Comparison of ENCODE assay signal across 13 cellular contexts in genomic region chr11:48019597-48019996, GRCh38. TPM values are rescaled to one million over a fixed set of nuclear protein-coding genes. Genes with fewer than 3 reads are reported as not detected.
A peak's percentile ranks its signal among the peaks of the same experiment; 100 is the strongest.
DNase-seq lines count a peak whose midpoint lies in the region; ATAC-seq and TF ChIP-seq lines count a peak whose summit lies in the region.
"Had no signal": no experiment of that assay in that cellular context is flagged by ENCODE, and none has a peak within 500 bp of the region (broad histone marks: within the 10 kb centered on the region; RNA-seq: fewer than 3 reads in every experiment).

No MANE protein-coding gene starts in this region.

- peaks cover 44% of the 10 kb centered on the region for H3K36me3 Mint-ChIP-seq in T-helper 2 cell treated with Interferon-gamma antibody and Interleukin-4, amounts not matched to agents 5 μg/mL and 100 μg/mL, for 36 hours (ENCODE audit: low read depth)
- H3K36me3 Mint-ChIP-seq in effector memory CD8-positive, alpha-beta T cell (ENCODE audit: insufficient read depth) = peaks cover 31% of the 10 kb centered on the region
- H3K36me3 Mint-ChIP-seq in endothelial cell (ENCODE audit: low read depth, unreplicated experiment) = no peaks in the 10 kb centered on the region

- 73% methylated on average over 8 of the region's 8 CpGs for WGBS in prostate gland

- ATAC-seq in effector memory CD8-positive, alpha-beta T cell (replicated peaks) = no peak
- no peak for ATAC-seq in GM21515 (IDR thresholded peaks at IDR 0.05; ENCODE audit: unreplicated experiment)

- H3K27me3 ChIP-seq in prostate gland (replicated peaks; ENCODE audit: insufficient read depth) = no peaks in the 10 kb centered on the region
- H3K27me3 ChIP-seq: tibial artery had no signal

- no peaks in the 10 kb centered on the region for H3K27me3 Mint-ChIP-seq in T-helper 2 cell treated with Interferon-gamma antibody and Interleukin-4, amounts not matched to agents 5 μg/mL and 100 μg/mL, for 36 hours (ENCODE audit: low read depth)
- no peaks in the 10 kb centered on the region for H3K27me3 Mint-ChIP-seq in effector memory CD8-positive, alpha-beta T cell
- H3K27me3 Mint-ChIP-seq in endothelial cell (ENCODE audit: unreplicated experiment) = peaks cover 3% of the 10 kb centered on the region

- no peaks in the 10 kb centered on the region for H3K9me3 Mint-ChIP-seq in T-helper 2 cell treated with Interferon-gamma antibody and Interleukin-4, amounts not matched to agents 5 μg/mL and 100 μg/mL, for 36 hours
- no peaks in the 10 kb centered on the region for H3K9me3 Mint-ChIP-seq in effector memory CD8-positive, alpha-beta T cell
- H3K9me3 Mint-ChIP-seq in endothelial cell (ENCODE audit: unreplicated experiment) = no peaks in the 10 kb centered on the region

- no peak overlapping the region for H3K4me3 ChIP-seq in prostate gland
- H3K4me3 ChIP-seq: tibial artery had no signal

- H3K4me1 Mint-ChIP-seq in T-helper 2 cell treated with Interferon-gamma antibody and Interleukin-4, amounts not matched to agents 5 μg/mL and 100 μg/mL, for 36 hours (ENCODE audit: low read depth) = peaks cover 71% of the 10 kb centered on the region
- H3K4me1 Mint-ChIP-seq in effector memory CD8-positive, alpha-beta T cell (ENCODE audit: low read depth in 2 of 2) = peaks cover 55 to 67% of the 10 kb centered on the region in 2 donors
- H3K4me1 Mint-ChIP-seq in endothelial cell (ENCODE audit: unreplicated experiment) = peaks cover 16% of the 10 kb centered on the region

- no peaks in the 10 kb centered on the region for H3K4me1 ChIP-seq in prostate gland (replicated peaks)
- H3K4me1 ChIP-seq: tibial artery had no signal

- peak overlapping the region; percentile 9 to 12 for H3K27ac ChIP-seq in prostate gland
- H3K27ac ChIP-seq: tibial artery had no signal

- H3K9me3 ChIP-seq in prostate gland = no peaks in the 10 kb centered on the region
- H3K9me3 ChIP-seq: tibial artery had no signal

- H3K36me3 ChIP-seq in prostate gland = no peaks in the 10 kb centered on the region
- H3K36me3 ChIP-seq: tibial artery had no signal

- H3K4me3 Mint-ChIP-seq in T-helper 2 cell treated with Interferon-gamma antibody and Interleukin-4, amounts not matched to agents 5 μg/mL and 100 μg/mL, for 36 hours = peak overlapping the region; percentile 50
- peak overlapping the region; percentile 58 to 70 for H3K4me3 Mint-ChIP-seq in effector memory CD8-positive, alpha-beta T cell
- H3K4me3 Mint-ChIP-seq in endothelial cell (ENCODE audit: unreplicated experiment) = no peak overlapping the region

- no peak for DNase-seq in T-helper 2 cell treated with Interferon-gamma antibody and Interleukin-4, amounts not matched to agents 5 μg/mL and 100 μg/mL, for 36 hours (ENCODE audit: low spot score)
- DNase-seq in T-helper 2 cell (no peak), NCI-H526 treated with DMSO at 0.1 percent for 48 hours (lab: John Stamatoyannopoulos, UW) (peak; percentile 86), prostate gland (ENCODE audit: low spot score) (no peak), HCEC 1CT (no peak), endothelial cell (ENCODE audit: low spot score) (no peak)
- no peak for DNase-seq in effector memory CD8-positive, alpha-beta T cell
- DNase-seq: 8988T, Calu3, NCI-H2029 treated with DMSO at 0.1 percent for 48 hours, SW 1271, tibial artery had no signal

- TF ChIP-seq CTCF in prostate gland (IDR thresholded peaks at IDR 0.05) (no peak), endothelial cell (IDR thresholded peaks at IDR 0.05; ENCODE audit: unreplicated experiment) (no peak)

- H3K27ac Mint-ChIP-seq in T-helper 2 cell treated with Interferon-gamma antibody and Interleukin-4, amounts not matched to agents 5 μg/mL and 100 μg/mL, for 36 hours = peak overlapping the region; percentile 78
- peak overlapping the region; percentile 94 to 96 for H3K27ac Mint-ChIP-seq in effector memory CD8-positive, alpha-beta T cell
- H3K27ac Mint-ChIP-seq in endothelial cell (ENCODE audit: unreplicated experiment) = no peak overlapping the region

- no peak for TF ChIP-seq POLR2A in prostate gland (IDR thresholded peaks at IDR 0.05)

- intact Hi-C loops in prostate gland (cut with DNase I) = no loop called here

RNA-seq across cellular contexts. Expression of gene PTPRJ, which starts 39.2 kb away (rescaled TPM):
- total RNA-seq in prostate gland = 10 to 100 TPM; 24.9 to 48.0 TPM
- 1.6 TPM for total RNA-seq in endothelial cell (ENCODE audit: unreplicated experiment)

Comparison
In these comparisons a context has a peak if more than half of its experiments do, and no peak if none do; other contexts are left out.
1. RNA of gene PTPRJ, which starts 39.2 kb away (total RNA-seq): 24.9 to 48.0 TPM in prostate gland; 1.6 TPM in endothelial cell (single experiment); every median in the first group is over 10 times any median in the second.